Comparison of ENCODE assay signal across 1 cellular context in the genomic region with DNA sequence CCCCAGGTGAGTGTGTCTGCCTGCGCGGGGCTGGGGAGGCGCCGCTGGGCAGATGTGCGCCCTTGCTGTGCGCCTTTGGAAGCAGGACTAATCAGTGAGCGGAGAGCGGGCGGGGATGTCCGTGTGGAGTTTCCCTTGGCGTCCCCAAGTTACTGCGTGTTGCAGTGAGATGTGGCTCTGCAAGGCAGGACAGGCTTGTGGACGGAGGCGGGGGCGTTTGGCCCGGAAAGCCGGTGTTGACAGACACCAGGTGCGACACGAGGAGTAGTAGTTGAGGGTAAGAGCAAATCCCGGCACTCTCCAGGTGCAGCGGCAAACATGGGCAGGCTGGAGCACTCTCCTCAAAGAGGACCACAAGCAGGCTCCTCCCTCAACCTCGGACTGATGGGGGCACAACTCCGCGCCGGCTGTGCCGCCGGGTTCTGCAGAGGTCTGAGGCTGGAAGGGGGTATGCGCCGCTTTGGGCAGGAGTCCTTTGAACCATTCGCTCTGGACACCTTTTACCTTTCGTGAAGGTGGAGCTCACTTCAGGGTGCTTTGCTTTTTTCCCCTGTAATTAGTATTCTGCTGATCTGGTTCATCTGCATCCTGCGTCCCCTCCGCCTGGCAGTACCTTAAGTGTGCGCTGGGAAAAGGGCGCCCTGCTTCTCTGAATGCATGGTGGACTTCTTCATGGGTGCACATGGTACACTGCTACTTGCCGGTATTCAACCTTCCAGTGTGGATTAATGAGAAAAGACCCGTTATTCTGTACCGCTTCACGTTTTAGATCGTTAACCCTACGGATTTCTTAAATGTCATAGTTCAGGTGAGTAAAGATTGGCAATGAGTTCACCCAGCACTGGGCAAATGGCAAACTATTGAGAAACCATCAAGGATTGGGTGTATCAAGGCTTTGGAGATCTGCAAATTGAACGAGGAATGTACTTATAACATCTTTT.
TF ChIP-seq lines count a peak whose summit lies in the region.

No MANE protein-coding gene starts in this region.

TF ChIP-seq in HEK293, 187 proteins besides CTCF, POLR2A, EP300 and RAD21 (continued from another document and continues in another):
- TF ChIP-seq, protein P1, sequence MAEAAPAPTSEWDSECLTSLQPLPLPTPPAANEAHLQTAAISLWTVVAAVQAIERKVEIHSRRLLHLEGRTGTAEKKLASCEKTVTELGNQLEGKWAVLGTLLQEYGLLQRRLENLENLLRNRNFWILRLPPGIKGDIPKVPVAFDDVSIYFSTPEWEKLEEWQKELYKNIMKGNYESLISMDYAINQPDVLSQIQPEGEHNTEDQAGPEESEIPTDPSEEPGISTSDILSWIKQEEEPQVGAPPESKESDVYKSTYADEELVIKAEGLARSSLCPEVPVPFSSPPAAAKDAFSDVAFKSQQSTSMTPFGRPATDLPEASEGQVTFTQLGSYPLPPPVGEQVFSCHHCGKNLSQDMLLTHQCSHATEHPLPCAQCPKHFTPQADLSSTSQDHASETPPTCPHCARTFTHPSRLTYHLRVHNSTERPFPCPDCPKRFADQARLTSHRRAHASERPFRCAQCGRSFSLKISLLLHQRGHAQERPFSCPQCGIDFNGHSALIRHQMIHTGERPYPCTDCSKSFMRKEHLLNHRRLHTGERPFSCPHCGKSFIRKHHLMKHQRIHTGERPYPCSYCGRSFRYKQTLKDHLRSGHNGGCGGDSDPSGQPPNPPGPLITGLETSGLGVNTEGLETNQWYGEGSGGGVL (tag by site-specific recombination; IDR thresholded peaks at IDR 0.05), result no peak
- TF ChIP-seq KLF8 (tag by site-specific recombination; IDR thresholded peaks at IDR 0.05), result no peak
- no peak for TF ChIP-seq ZNF776 (tag by site-specific recombination; IDR thresholded peaks at IDR 0.05; ENCODE audit: borderline replicate concordance)
- TF ChIP-seq KLF7 (tag by site-specific recombination; IDR thresholded peaks at IDR 0.05; ENCODE audit: borderline replicate concordance), result no peak
- no peak for TF ChIP-seq ZNF660 (tag by site-specific recombination; IDR thresholded peaks at IDR 0.05)
- no peak for TF ChIP-seq PRDM1 (tag by site-specific recombination; IDR thresholded peaks at IDR 0.05)
- TF ChIP-seq, protein P2, sequence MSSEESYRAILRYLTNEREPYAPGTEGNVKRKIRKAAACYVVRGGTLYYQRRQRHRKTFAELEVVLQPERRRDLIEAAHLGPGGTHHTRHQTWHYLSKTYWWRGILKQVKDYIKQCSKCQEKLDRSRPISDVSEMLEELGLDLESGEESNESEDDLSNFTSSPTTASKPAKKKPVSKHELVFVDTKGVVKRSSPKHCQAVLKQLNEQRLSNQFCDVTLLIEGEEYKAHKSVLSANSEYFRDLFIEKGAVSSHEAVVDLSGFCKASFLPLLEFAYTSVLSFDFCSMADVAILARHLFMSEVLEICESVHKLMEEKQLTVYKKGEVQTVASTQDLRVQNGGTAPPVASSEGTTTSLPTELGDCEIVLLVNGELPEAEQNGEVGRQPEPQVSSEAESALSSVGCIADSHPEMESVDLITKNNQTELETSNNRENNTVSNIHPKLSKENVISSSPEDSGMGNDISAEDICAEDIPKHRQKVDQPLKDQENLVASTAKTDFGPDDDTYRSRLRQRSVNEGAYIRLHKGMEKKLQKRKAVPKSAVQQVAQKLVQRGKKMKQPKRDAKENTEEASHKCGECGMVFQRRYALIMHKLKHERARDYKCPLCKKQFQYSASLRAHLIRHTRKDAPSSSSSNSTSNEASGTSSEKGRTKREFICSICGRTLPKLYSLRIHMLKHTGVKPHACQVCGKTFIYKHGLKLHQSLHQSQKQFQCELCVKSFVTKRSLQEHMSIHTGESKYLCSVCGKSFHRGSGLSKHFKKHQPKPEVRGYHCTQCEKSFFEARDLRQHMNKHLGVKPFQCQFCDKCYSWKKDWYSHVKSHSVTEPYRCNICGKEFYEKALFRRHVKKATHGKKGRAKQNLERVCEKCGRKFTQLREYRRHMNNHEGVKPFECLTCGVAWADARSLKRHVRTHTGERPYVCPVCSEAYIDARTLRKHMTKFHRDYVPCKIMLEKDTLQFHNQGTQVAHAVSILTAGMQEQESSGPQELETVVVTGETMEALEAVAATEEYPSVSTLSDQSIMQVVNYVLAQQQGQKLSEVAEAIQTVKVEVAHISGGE (tag by site-specific recombination; conservative IDR thresholded peaks at IDR 0.05; ENCODE audit: low read depth), result peak; percentile 82
- no peak for TF ChIP-seq ZNF549 (tag by site-specific recombination; IDR thresholded peaks at IDR 0.05)
- no peak for TF ChIP-seq ZNF707 (tag by site-specific recombination; IDR thresholded peaks at IDR 0.05)
- TF ChIP-seq, protein P3, sequence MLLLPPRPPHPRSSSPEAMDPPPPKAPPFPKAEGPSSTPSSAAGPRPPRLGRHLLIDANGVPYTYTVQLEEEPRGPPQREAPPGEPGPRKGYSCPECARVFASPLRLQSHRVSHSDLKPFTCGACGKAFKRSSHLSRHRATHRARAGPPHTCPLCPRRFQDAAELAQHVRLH (tag by site-specific recombination; IDR thresholded peaks at IDR 0.05), result no peak
- no peak for TF ChIP-seq ZNF747 (tag by site-specific recombination; IDR thresholded peaks at IDR 0.05)
- TF ChIP-seq ZNF701 (tag by site-specific recombination; IDR thresholded peaks at IDR 0.05), result no peak
- no peak for TF ChIP-seq ZNF16 (tag by site-specific recombination; IDR thresholded peaks at IDR 0.05; ENCODE audit: low read depth)
- no peak for TF ChIP-seq ZNF24 (tag by site-specific recombination; IDR thresholded peaks at IDR 0.05)
- TF ChIP-seq YY1 (tag by site-specific recombination; IDR thresholded peaks at IDR 0.05), result no peak
- TF ChIP-seq ZNF792 (tag by site-specific recombination; IDR thresholded peaks at IDR 0.05), result no peak
- TF ChIP-seq, protein P4, sequence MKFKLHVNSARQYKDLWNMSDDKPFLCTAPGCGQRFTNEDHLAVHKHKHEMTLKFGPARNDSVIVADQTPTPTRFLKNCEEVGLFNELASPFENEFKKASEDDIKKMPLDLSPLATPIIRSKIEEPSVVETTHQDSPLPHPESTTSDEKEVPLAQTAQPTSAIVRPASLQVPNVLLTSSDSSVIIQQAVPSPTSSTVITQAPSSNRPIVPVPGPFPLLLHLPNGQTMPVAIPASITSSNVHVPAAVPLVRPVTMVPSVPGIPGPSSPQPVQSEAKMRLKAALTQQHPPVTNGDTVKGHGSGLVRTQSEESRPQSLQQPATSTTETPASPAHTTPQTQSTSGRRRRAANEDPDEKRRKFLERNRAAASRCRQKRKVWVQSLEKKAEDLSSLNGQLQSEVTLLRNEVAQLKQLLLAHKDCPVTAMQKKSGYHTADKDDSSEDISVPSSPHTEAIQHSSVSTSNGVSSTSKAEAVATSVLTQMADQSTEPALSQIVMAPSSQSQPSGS (tag by site-specific recombination; IDR thresholded peaks at IDR 0.05; ENCODE audit: low read depth), result no peak
- no peak for TF ChIP-seq ZNF311 (tag by site-specific recombination; IDR thresholded peaks at IDR 0.05; ENCODE audit: borderline replicate concordance)
- no peak for TF ChIP-seq MEIS1 (CRISPR knock-in tag; IDR thresholded peaks at IDR 0.05; ENCODE audit: borderline replicate concordance)
- TF ChIP-seq ZNF10 (tag by site-specific recombination; IDR thresholded peaks at IDR 0.05), result peak; percentile 96
- no peak for TF ChIP-seq GLI4 (tag by site-specific recombination; IDR thresholded peaks at IDR 0.05)
- peak; percentile 98 for TF ChIP-seq ZNF335 (tag by site-specific recombination; conservative IDR thresholded peaks at IDR 0.05)
- TF ChIP-seq ZNF394 (tag by site-specific recombination; IDR thresholded peaks at IDR 0.05; ENCODE audit: borderline replicate concordance), result no peak
- TF ChIP-seq, protein P5, sequence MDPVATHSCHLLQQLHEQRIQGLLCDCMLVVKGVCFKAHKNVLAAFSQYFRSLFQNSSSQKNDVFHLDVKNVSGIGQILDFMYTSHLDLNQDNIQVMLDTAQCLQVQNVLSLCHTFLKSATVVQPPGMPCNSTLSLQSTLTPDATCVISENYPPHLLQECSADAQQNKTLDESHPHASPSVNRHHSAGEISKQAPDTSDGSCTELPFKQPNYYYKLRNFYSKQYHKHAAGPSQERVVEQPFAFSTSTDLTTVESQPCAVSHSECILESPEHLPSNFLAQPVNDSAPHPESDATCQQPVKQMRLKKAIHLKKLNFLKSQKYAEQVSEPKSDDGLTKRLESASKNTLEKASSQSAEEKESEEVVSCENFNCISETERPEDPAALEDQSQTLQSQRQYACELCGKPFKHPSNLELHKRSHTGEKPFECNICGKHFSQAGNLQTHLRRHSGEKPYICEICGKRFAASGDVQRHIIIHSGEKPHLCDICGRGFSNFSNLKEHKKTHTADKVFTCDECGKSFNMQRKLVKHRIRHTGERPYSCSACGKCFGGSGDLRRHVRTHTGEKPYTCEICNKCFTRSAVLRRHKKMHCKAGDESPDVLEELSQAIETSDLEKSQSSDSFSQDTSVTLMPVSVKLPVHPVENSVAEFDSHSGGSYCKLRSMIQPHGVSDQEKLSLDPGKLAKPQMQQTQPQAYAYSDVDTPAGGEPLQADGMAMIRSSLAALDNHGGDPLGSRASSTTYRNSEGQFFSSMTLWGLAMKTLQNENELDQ (tag by site-specific recombination; IDR thresholded peaks at IDR 0.05; ENCODE audit: low read depth), result no peak
- no peak for TF ChIP-seq ZSCAN23 (tag by site-specific recombination; IDR thresholded peaks at IDR 0.05)
- TF ChIP-seq ZXDB (tag by site-specific recombination; IDR thresholded peaks at IDR 0.05), result peak; percentile 78
- TF ChIP-seq KLF1 (tag by site-specific recombination; IDR thresholded peaks at IDR 0.05), result no peak
- TF ChIP-seq ZBTB8A (tag by site-specific recombination; IDR thresholded peaks at IDR 0.05), result peak; percentile 76
- peak; percentile 59; the same call in 1 of the 2 replicates for TF ChIP-seq ZBTB20 (tag by site-specific recombination; IDR thresholded peaks at IDR 0.05)
- no peak for TF ChIP-seq ZNF610 (tag by site-specific recombination; IDR thresholded peaks at IDR 0.05; ENCODE audit: borderline replicate concordance)
- TF ChIP-seq ZNF23 (tag by site-specific recombination; IDR thresholded peaks at IDR 0.05; ENCODE audit: borderline replicate concordance), result no peak
- no peak for TF ChIP-seq ZNF266 (tag by site-specific recombination; IDR thresholded peaks at IDR 0.05; ENCODE audit: low read depth)
- TF ChIP-seq ZBTB7A (tag by site-specific recombination; IDR thresholded peaks at IDR 0.05; ENCODE audit: low read depth), result no peak
- no peak for TF ChIP-seq ZNF174 (tag by site-specific recombination; IDR thresholded peaks at IDR 0.05)
- TF ChIP-seq, protein P6, sequence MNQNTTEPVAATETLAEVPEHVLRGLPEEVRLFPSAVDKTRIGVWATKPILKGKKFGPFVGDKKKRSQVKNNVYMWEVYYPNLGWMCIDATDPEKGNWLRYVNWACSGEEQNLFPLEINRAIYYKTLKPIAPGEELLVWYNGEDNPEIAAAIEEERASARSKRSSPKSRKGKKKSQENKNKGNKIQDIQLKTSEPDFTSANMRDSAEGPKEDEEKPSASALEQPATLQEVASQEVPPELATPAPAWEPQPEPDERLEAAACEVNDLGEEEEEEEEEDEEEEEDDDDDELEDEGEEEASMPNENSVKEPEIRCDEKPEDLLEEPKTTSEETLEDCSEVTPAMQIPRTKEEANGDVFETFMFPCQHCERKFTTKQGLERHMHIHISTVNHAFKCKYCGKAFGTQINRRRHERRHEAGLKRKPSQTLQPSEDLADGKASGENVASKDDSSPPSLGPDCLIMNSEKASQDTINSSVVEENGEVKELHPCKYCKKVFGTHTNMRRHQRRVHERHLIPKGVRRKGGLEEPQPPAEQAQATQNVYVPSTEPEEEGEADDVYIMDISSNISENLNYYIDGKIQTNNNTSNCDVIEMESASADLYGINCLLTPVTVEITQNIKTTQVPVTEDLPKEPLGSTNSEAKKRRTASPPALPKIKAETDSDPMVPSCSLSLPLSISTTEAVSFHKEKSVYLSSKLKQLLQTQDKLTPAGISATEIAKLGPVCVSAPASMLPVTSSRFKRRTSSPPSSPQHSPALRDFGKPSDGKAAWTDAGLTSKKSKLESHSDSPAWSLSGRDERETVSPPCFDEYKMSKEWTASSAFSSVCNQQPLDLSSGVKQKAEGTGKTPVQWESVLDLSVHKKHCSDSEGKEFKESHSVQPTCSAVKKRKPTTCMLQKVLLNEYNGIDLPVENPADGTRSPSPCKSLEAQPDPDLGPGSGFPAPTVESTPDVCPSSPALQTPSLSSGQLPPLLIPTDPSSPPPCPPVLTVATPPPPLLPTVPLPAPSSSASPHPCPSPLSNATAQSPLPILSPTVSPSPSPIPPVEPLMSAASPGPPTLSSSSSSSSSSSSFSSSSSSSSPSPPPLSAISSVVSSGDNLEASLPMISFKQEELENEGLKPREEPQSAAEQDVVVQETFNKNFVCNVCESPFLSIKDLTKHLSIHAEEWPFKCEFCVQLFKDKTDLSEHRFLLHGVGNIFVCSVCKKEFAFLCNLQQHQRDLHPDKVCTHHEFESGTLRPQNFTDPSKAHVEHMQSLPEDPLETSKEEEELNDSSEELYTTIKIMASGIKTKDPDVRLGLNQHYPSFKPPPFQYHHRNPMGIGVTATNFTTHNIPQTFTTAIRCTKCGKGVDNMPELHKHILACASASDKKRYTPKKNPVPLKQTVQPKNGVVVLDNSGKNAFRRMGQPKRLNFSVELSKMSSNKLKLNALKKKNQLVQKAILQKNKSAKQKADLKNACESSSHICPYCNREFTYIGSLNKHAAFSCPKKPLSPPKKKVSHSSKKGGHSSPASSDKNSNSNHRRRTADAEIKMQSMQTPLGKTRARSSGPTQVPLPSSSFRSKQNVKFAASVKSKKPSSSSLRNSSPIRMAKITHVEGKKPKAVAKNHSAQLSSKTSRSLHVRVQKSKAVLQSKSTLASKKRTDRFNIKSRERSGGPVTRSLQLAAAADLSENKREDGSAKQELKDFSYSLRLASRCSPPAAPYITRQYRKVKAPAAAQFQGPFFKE (tag by site-specific recombination; IDR thresholded peaks at IDR 0.05; ENCODE audit: borderline replicate concordance), result no peak
- TF ChIP-seq, protein P7, sequence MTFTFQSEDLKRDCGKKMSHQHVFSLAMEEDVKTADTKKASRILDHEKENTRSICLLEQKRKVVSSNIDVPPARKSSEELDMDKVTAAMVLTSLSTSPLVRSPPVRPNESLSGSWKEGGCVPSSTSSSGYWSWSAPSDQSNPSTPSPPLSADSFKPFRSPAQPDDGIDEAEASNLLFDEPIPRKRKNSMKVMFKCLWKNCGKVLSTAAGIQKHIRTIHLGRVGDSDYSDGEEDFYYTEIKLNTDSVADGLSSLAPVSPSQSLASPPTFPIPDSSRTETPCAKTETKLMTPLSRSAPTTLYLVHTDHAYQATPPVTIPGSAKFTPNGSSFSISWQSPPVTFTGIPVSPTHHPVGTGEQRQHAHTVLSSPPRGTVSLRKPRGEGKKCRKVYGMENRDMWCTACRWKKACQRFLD (tag by site-specific recombination; IDR thresholded peaks at IDR 0.05), result no peak
- TF ChIP-seq HOXC10 (CRISPR knock-in tag; IDR thresholded peaks at IDR 0.05), result no peak
- TF ChIP-seq ZSCAN30 (tag by site-specific recombination; IDR thresholded peaks at IDR 0.05), result no peak
- no peak for TF ChIP-seq FEZF1 (tag by site-specific recombination; IDR thresholded peaks at IDR 0.05)
- no peak for TF ChIP-seq SP7 (tag by site-specific recombination; IDR thresholded peaks at IDR 0.05)
- TF ChIP-seq ZNF341 (tag by site-specific recombination; IDR thresholded peaks at IDR 0.05; ENCODE audit: low read depth), result 0 out of 2 replicates have a peak, but pooled peaks have one; percentile 11
- no peak for TF ChIP-seq ZNF155 (tag by site-specific recombination; IDR thresholded peaks at IDR 0.05)
- TF ChIP-seq ZNF133 (tag by site-specific recombination; IDR thresholded peaks at IDR 0.05), result no peak
- TF ChIP-seq ZFP37 (tag by site-specific recombination; IDR thresholded peaks at IDR 0.05), result peak; percentile 85
